Comparison of ENCODE assay signal across 10 cellular contexts in the genomic region with DNA sequence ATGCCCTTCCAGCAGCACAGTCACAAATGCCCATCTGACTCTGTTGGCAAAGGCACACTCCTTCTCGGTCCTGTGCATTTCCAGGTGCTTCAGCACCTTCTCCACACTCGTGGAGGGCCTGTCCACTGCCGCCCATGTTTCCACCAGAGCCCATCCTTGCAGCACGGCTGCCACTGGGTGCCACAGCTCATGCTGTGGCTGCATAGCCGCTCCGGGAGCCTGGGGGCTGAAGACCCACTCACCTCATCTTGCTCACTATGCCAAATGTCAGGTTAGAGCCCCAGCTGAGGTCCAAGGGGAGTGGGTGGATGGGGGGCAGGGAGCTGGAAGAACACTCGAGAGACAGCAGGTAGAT. TPM values are rescaled to one million over a fixed set of nuclear protein-coding genes. Genes with fewer than 3 reads are reported as not detected.
DNase-seq lines count a peak whose midpoint lies in the region; ATAC-seq and TF ChIP-seq lines count a peak whose summit lies in the region.
"Had no signal": no experiment of that assay in that cellular context is flagged by ENCODE, and none has a peak within 500 bp of the region (broad histone marks: within the 10 kb centered on the region; RNA-seq: fewer than 3 reads in every experiment).

No MANE protein-coding gene starts in this region.

- H3K4me1 Mint-ChIP-seq in neural progenitor cell, result peaks cover 10% of the 10 kb centered on the region
- peaks cover 7% of the 10 kb centered on the region for H3K4me1 Mint-ChIP-seq in glutamatergic neuron (ENCODE audit: low read depth, unreplicated experiment)

- H3K9ac ChIP-seq in neural progenitor cell, result no peak overlapping the region

- H3K9me3 ChIP-seq in PC-9 (ENCODE audit: insufficient read depth, low read depth) (no peaks in the 10 kb centered on the region), neural progenitor cell (ENCODE audit: low read depth) (no peaks in the 10 kb centered on the region)
- H3K9me3 ChIP-seq: BE2C had no signal

- H3K4me1 ChIP-seq in ACC112 (ENCODE audit: control insufficient read depth, insufficient read depth, low read length, unreplicated experiment) (peaks cover 18% of the 10 kb centered on the region), PC-9 (replicated peaks; ENCODE audit: insufficient read depth) (peaks cover 23% of the 10 kb centered on the region; the same call in 1 of the 2 replicates), neural progenitor cell (peaks cover 6% of the 10 kb centered on the region)
- H3K4me1 ChIP-seq: BE2C had no signal

- CTCF ChIA-PET in PC-9 (lab: Charles Lee), result interaction anchor here (0.5 to 1.9 kb wide), 12 partner anchors 26 to 1222 kb away, joined by 3 to 9 read pairs (median 3); a partner anchor contains a TSS

- H3K4me2 ChIP-seq in PC-9 (peak overlapping the region; percentile 94), neural progenitor cell (peak overlapping the region; percentile 80)

- BruUV-seq in PC-9 (replicated peaks; lab: Mats Ljungman, UMichigan), result no TSS peak

- POLR2A ChIA-PET in PC-9 (lab: Charles Lee; ENCODE audit: unreplicated experiment), result interaction anchor here (0.6 kb wide), 2 partner anchors 200 to 545 kb away, joined by 3 read pairs; no protein-coding TSS in a partner anchor

- H4K20me1 ChIP-seq in PC-9 (ENCODE audit: insufficient read depth) (no peaks in the 10 kb centered on the region), neural progenitor cell (ENCODE audit: low read depth) (peaks cover 15% of the 10 kb centered on the region)

- H3F3A ChIP-seq in PC-9 (ENCODE audit: insufficient read depth, low read depth), result no peaks in the 10 kb centered on the region; the same call in 1 of the 2 replicates
- peaks cover 3% of the 10 kb centered on the region for H3F3A ChIP-seq in neural progenitor cell (ENCODE audit: low read depth)

- H3K4me3 Mint-ChIP-seq in neural progenitor cell (no peak overlapping the region), glutamatergic neuron (ENCODE audit: unreplicated experiment) (no peak overlapping the region)

- H3K27ac ChIP-seq in ACC112 (ENCODE audit: low read depth, low read length) (no peak overlapping the region), PC-9 (0 out of 2 replicates have a peak overlapping the region, but pooled peaks have one; percentile 55), dorsolateral prefrontal cortex (peak overlapping the region in 58 of 59 donors; percentile 60 to 96 (median 87)), neural progenitor cell (no peak overlapping the region)

- H3K36me3 Mint-ChIP-seq in neural progenitor cell (peaks cover 19% of the 10 kb centered on the region), glutamatergic neuron (ENCODE audit: unreplicated experiment) (no peaks in the 10 kb centered on the region)

- DNase-seq in PC-9 (no peak), dorsolateral prefrontal cortex (peak in 1 of 10 donors; percentile 44), neural progenitor cell (ENCODE audit: low spot score) (no peak), glutamatergic neuron (no peak), hippocampal formation (lab: John Stamatoyannopoulos, UW) (no peak)
- DNase-seq in activated CD8-positive, alpha-beta memory T cell treated with anti-CD3 and anti-CD28 coated beads, Interleukin-2, amount 50 U/mL, for 4 hours, result no peak
- DNase-seq: activated gamma-delta T cell had no signal

- H3K27ac Mint-ChIP-seq in neural progenitor cell, result no peak overlapping the region
- H3K27ac Mint-ChIP-seq in glutamatergic neuron (ENCODE audit: unreplicated experiment), result no peak overlapping the region

- TF ChIP-seq CTCF in PC-9 (conservative IDR thresholded peaks at IDR 0.05) (no peak), dorsolateral prefrontal cortex (IDR thresholded peaks at IDR 0.05 in 54 of 56, conservative IDR thresholded peaks at IDR 0.05 in 2 of 56; ENCODE audit: low read depth in 1 of 56, partially characterized antibody in 56 of 56) (no peak), neural progenitor cell (IDR thresholded peaks at IDR 0.05) (no peak), glutamatergic neuron (IDR thresholded peaks at IDR 0.05; ENCODE audit: partially characterized antibody, unreplicated experiment) (no peak)

- H3K79me2 ChIP-seq in ACC112 (ENCODE audit: control insufficient read depth, insufficient read depth, low read length, unreplicated experiment) (peaks cover 31% of the 10 kb centered on the region), PC-9 (ENCODE audit: low read depth) (peaks cover 22% of the 10 kb centered on the region), neural progenitor cell (ENCODE audit: low read depth) (peaks cover 33% of the 10 kb centered on the region)

- intact Hi-C loops in PC-9 (cut with micrococcal nuclease; ENCODE audit: unreplicated experiment) (loop anchor here (1.0 to 5.0 kb wide), 6 partner anchors 89 to 1194 kb away; a partner anchor contains a TSS), dorsolateral prefrontal cortex (cut with DNase I) (loop anchor here (2.0 to 10.0 kb wide), 8 partner anchors 89 to 1192 kb away; a partner anchor contains a TSS)

- H3K4me3 ChIP-seq in ACC112 (ENCODE audit: low read depth, low read length) (peak overlapping the region; percentile 90; the same call in 1 of the 2 replicates), PC-9 (no peak overlapping the region), dorsolateral prefrontal cortex (peak overlapping the region in 25 of 59 donors; percentile 56 to 89 (median 74)), neural progenitor cell (no peak overlapping the region)

- H3K27me3 Mint-ChIP-seq in neural progenitor cell (ENCODE audit: insufficient read depth, low read depth) (peaks cover 3% of the 10 kb centered on the region), glutamatergic neuron (ENCODE audit: unreplicated experiment) (no peaks in the 10 kb centered on the region)

- H3K9me2 ChIP-seq in PC-9 (ENCODE audit: insufficient read depth), result no peaks in the 10 kb centered on the region

- ATAC-seq in HG02870 (IDR thresholded peaks at IDR 0.05; ENCODE audit: unreplicated experiment), result no peak

- H3K27me3 ChIP-seq in ACC112 (ENCODE audit: insufficient read depth, low read length) (no peaks in the 10 kb centered on the region), PC-9 (ENCODE audit: insufficient read depth, low read depth) (no peaks in the 10 kb centered on the region), dorsolateral prefrontal cortex (no peaks in the 10 kb centered on the region), neural progenitor cell (no peaks in the 10 kb centered on the region)
- H3K27me3 ChIP-seq: BE2C had no signal

- H3K9me3 Mint-ChIP-seq in neural progenitor cell (peaks cover 7% of the 10 kb centered on the region), glutamatergic neuron (ENCODE audit: unreplicated experiment) (peaks cover 1% of the 10 kb centered on the region)

- H3K36me3 ChIP-seq in ACC112 (ENCODE audit: insufficient read depth, low read length), result no peaks in the 10 kb centered on the region
- H3K36me3 ChIP-seq in PC-9 (ENCODE audit: low read depth), result no peaks in the 10 kb centered on the region
- no peaks in the 10 kb centered on the region for H3K36me3 ChIP-seq in neural progenitor cell
- H3K36me3 ChIP-seq: BE2C had no signal

- H2AFZ ChIP-seq in ACC112 (ENCODE audit: low read length, unreplicated experiment), result no peak overlapping the region
- H2AFZ ChIP-seq in PC-9, result no peak overlapping the region
- H2AFZ ChIP-seq in neural progenitor cell (replicated peaks), result no peak overlapping the region

RNA-seq across cellular contexts. Expression of a gene that starts 6.9 kb away (rescaled TPM):
- 4.9 and 6.2 TPM in 2 replicates for total RNA-seq in PC-9 (2021)
- 10 to 100 TPM in 5 of 120 experiments, 1 to 10 TPM in 115; 3.0 to 12.6 (median 6.7) TPM for total RNA-seq in dorsolateral prefrontal cortex
- total RNA-seq in neural progenitor cell (ENCODE audit: low replicate concordance), result 9.0 and 12.3 TPM in 2 replicates
- total RNA-seq in glutamatergic neuron (ENCODE audit: unreplicated experiment), result 16.0 TPM

RNA-seq across cellular contexts. Expression of a gene that starts 20.7 kb away (rescaled TPM):
- total RNA-seq in PC-9 (2021) (64.0 and 88.8 TPM in 2 replicates), dorsolateral prefrontal cortex (10 to 100 TPM; 15.3 to 71.5 (median 32.3) TPM), neural progenitor cell (ENCODE audit: low replicate concordance) (6.6 and 8.3 TPM in 2 replicates), glutamatergic neuron (ENCODE audit: unreplicated experiment) (6.9 TPM)

RNA-seq across cellular contexts. Expression of a gene that starts 42.9 kb away (rescaled TPM):
- total RNA-seq in PC-9 (2021) (10.9 and 11.2 TPM in 2 replicates), dorsolateral prefrontal cortex (10 to 100 TPM in 5 of 120 experiments, 1 to 10 TPM in 115; 5.0 to 10.7 (median 8.0) TPM), neural progenitor cell (ENCODE audit: low replicate concordance) (15.1 and 20.7 TPM in 2 replicates), glutamatergic neuron (ENCODE audit: unreplicated experiment) (16.7 TPM)

Comparison
In these comparisons a context has a peak if more than half of its experiments do, and no peak if none do; other contexts are left out.
1. H3K27ac ChIP-seq: peak in PC-9 (single experiment) and dorsolateral prefrontal cortex (58 of 59); none in ACC112 (single experiment) and neural progenitor cell (single experiment).